Comparison of ENCODE assay signal across 8 cellular contexts in genomic region chr1:156767879-156768608, GRCh38. TPM values are rescaled to one million over a fixed set of nuclear protein-coding genes. Genes with fewer than 3 reads are reported as not detected.
DNase-seq lines count a peak whose midpoint lies in the region; ATAC-seq, FAIRE-seq and TF ChIP-seq lines count a peak whose summit lies in the region.

No MANE protein-coding gene starts in this region.

- peaks cover 38% of the 10 kb centered on the region for H3K4me1 Mint-ChIP-seq in T-helper 2 cell treated with Interferon-gamma antibody and Interleukin-4, amounts not matched to agents 5 μg/mL and 100 μg/mL, for 36 hours (ENCODE audit: low read depth)
- peaks cover 43% of the 10 kb centered on the region for H3K4me1 Mint-ChIP-seq in nephron
- peaks cover 47% of the 10 kb centered on the region for H3K4me1 Mint-ChIP-seq in osteocyte (ENCODE audit: unreplicated experiment)

- no peaks in the 10 kb centered on the region for H3K9me3 Mint-ChIP-seq in T-helper 2 cell treated with Interferon-gamma antibody and Interleukin-4, amounts not matched to agents 5 μg/mL and 100 μg/mL, for 36 hours
- H3K9me3 Mint-ChIP-seq in nephron (no peaks in the 10 kb centered on the region), osteocyte (ENCODE audit: unreplicated experiment) (no peaks in the 10 kb centered on the region)

- FAIRE-seq in H54 (lab: Jason Lieb, UNC): no peak

- no peaks in the 10 kb centered on the region for H3K27me3 Mint-ChIP-seq in T-helper 2 cell treated with Interferon-gamma antibody and Interleukin-4, amounts not matched to agents 5 μg/mL and 100 μg/mL, for 36 hours (ENCODE audit: low read depth)
- H3K27me3 Mint-ChIP-seq in nephron (ENCODE audit: low read depth) (no peaks in the 10 kb centered on the region), osteocyte (ENCODE audit: unreplicated experiment) (no peaks in the 10 kb centered on the region)

- TF ChIP-seq CTCF in epithelial cell of proximal tubule (conservative IDR thresholded peaks at IDR 0.05; ENCODE audit: low read depth, low read length): no peak
- TF ChIP-seq CTCF in nephron (IDR thresholded peaks at IDR 0.05; ENCODE audit: unreplicated experiment in 3 of 3): no peak
- no peak for TF ChIP-seq CTCF in osteocyte (IDR thresholded peaks at IDR 0.05)

- H3K4me3 ChIP-seq in epithelial cell of proximal tubule (ENCODE audit: low read depth, low read length): peak overlapping the region; percentile 87

- DNase-seq in GM03348 (ENCODE audit: low spot score): peak; percentile 36
- DNase-seq in T-helper 2 cell treated with Interferon-gamma antibody and Interleukin-4, amounts not matched to agents 5 μg/mL and 100 μg/mL, for 36 hours (ENCODE audit: low spot score): peak; percentile 54
- no peak for DNase-seq in epithelial cell of proximal tubule (ENCODE audit: low read depth)
- DNase-seq in H54 (ENCODE audit: insufficient read length, low spot score): no peak
- no peak for DNase-seq in osteocyte (ENCODE audit: extremely low spot score, unreplicated experiment)

- H3K4me3 Mint-ChIP-seq in T-helper 2 cell treated with Interferon-gamma antibody and Interleukin-4, amounts not matched to agents 5 μg/mL and 100 μg/mL, for 36 hours: no peak overlapping the region
- H3K4me3 Mint-ChIP-seq in nephron (no peak overlapping the region), osteocyte (ENCODE audit: unreplicated experiment) (no peak overlapping the region)

- no peak overlapping the region for H3K27ac Mint-ChIP-seq in T-helper 2 cell treated with Interferon-gamma antibody and Interleukin-4, amounts not matched to agents 5 μg/mL and 100 μg/mL, for 36 hours
- H3K27ac Mint-ChIP-seq in nephron: peak overlapping the region in 2 of 3 experiments; percentile 83 to 90
- H3K27ac Mint-ChIP-seq in osteocyte (ENCODE audit: unreplicated experiment): no peak overlapping the region

- TF ChIP-seq POLR2A in H54 (IDR thresholded peaks at IDR 0.05; ENCODE audit: low read depth, low read length): no peak

- peak; percentile 10 for ATAC-seq in HG02642 (IDR thresholded peaks at IDR 0.05; ENCODE audit: poor library complexity, unreplicated experiment)
- no peak for ATAC-seq in GM19467 (IDR thresholded peaks at IDR 0.05; ENCODE audit: unreplicated experiment)

- peaks cover 24% of the 10 kb centered on the region for H3K36me3 Mint-ChIP-seq in T-helper 2 cell treated with Interferon-gamma antibody and Interleukin-4, amounts not matched to agents 5 μg/mL and 100 μg/mL, for 36 hours (ENCODE audit: low read depth)
- peaks cover 16% of the 10 kb centered on the region for H3K36me3 Mint-ChIP-seq in nephron (ENCODE audit: low read depth)
- peaks cover 6% of the 10 kb centered on the region for H3K36me3 Mint-ChIP-seq in osteocyte (ENCODE audit: unreplicated experiment)

RNA-seq across cellular contexts. Expression of gene PRCC, which starts 0.7 kb away (rescaled TPM):
- 49.5 and 51.2 TPM in 2 replicates for total RNA-seq in epithelial cell of proximal tubule
- total RNA-seq in osteocyte: 71.1 and 85.4 TPM in 2 replicates

RNA-seq across cellular contexts. Expression of gene HDGF, which starts 16.6 kb away (rescaled TPM):
- 279 and 348 TPM in 2 replicates for total RNA-seq in epithelial cell of proximal tubule
- total RNA-seq in osteocyte: 213 and 219 TPM in 2 replicates

RNA-seq across cellular contexts. Expression of gene MRPL24, which starts 27.2 kb away (rescaled TPM):
- total RNA-seq in epithelial cell of proximal tubule (47.7 and 65.8 TPM in 2 replicates), osteocyte (52.6 and 55.8 TPM in 2 replicates)

RNA-seq across cellular contexts. Expression of gene ISG20L2, which starts 39.5 kb away (rescaled TPM):
- total RNA-seq in epithelial cell of proximal tubule: 19.4 and 26.4 TPM in 2 replicates
- 33.0 and 37.7 TPM in 2 replicates for total RNA-seq in osteocyte

RNA-seq across cellular contexts. Expression of gene METTL25B, which starts 39.8 kb away (rescaled TPM):
- total RNA-seq in epithelial cell of proximal tubule (6.9 and 19.9 TPM in 2 replicates), osteocyte (21.3 and 24.1 TPM in 2 replicates)

Comparison
In these comparisons a context has a peak if more than half of its experiments do, and no peak if none do; other contexts are left out.
1. DNase-seq: peak in GM03348 (single experiment) and T-helper 2 cell treated with Interferon-gamma antibody and Interleukin-4, amounts not matched to agents 5 μg/mL and 100 μg/mL, for 36 hours (single experiment); none in epithelial cell of proximal tubule (single experiment), H54 (single experiment) and osteocyte (single experiment).
2. H3K27ac Mint-ChIP-seq: peak in nephron (2 of 3); none in T-helper 2 cell treated with Interferon-gamma antibody and Interleukin-4, amounts not matched to agents 5 μg/mL and 100 μg/mL, for 36 hours (single experiment) and osteocyte (single experiment).